Comparison of ENCODE assay signal across 8 cellular contexts in genomic region chr13:52652980-52653303, GRCh38. TPM values are rescaled to one million over a fixed set of nuclear protein-coding genes. Genes with fewer than 3 reads are reported as not detected.
A peak's percentile ranks its signal among the peaks of the same experiment; 100 is the strongest.
DNase-seq lines count a peak whose midpoint lies in the region; ATAC-seq and TF ChIP-seq lines count a peak whose summit lies in the region.

No MANE protein-coding gene starts in this region.

- peaks cover 46% of the 10 kb centered on the region for H3K4me1 ChIP-seq in CD4-positive, alpha-beta memory T cell (ENCODE audit: insufficient read depth, low read length)
- peaks cover 0 to 11% (median 4%) of the 10 kb centered on the region in 4 donors for H3K4me1 ChIP-seq in right lobe of liver

- 0% methylated on average over 11 of the region's 18 CpGs for WGBS in right lobe of liver (ENCODE audit: insufficient coverage, low coverage, low lambda C conversion rate, missing lambda C conversion rate)

- H3K27me3 Mint-ChIP-seq in CD4-positive, alpha-beta memory T cell = no peaks in the 10 kb centered on the region
- H3K27me3 Mint-ChIP-seq in type B pancreatic cell = no peaks in the 10 kb centered on the region

- H3K9me3 ChIP-seq in CD4-positive, alpha-beta memory T cell (ENCODE audit: control insufficient read depth in 1 of 2, low read length in 2 of 2) = no peaks in the 10 kb centered on the region
- H3K9me3 ChIP-seq in right lobe of liver = no peaks in the 10 kb centered on the region

- no peak overlapping the region for H3K4me3 Mint-ChIP-seq in CD4-positive, alpha-beta memory T cell
- H3K4me3 Mint-ChIP-seq in type B pancreatic cell = no peak overlapping the region

- H3K9me3 Mint-ChIP-seq in CD4-positive, alpha-beta memory T cell = peaks cover 0 to 2% (median 0%) of the 10 kb centered on the region in 8 donors
- no peaks in the 10 kb centered on the region for H3K9me3 Mint-ChIP-seq in type B pancreatic cell

- H3K36me3 ChIP-seq in CD4-positive, alpha-beta memory T cell (ENCODE audit: insufficient read depth, low read length) = no peaks in the 10 kb centered on the region
- H3K36me3 ChIP-seq in brain microvascular endothelial cell (replicated peaks) (peaks cover 4% of the 10 kb centered on the region), right lobe of liver (peaks cover 0 to 9% (median 2%) of the 10 kb centered on the region in 4 donors)

- ATAC-seq in GM19463 (IDR thresholded peaks at IDR 0.05; ENCODE audit: unreplicated experiment) (peak; percentile 24), HG03442 (IDR thresholded peaks at IDR 0.05; ENCODE audit: unreplicated experiment) (peak; percentile 27), right lobe of liver (peak; percentile 17 to 34 (median 28))

- no peak for TF ChIP-seq CTCF in brain microvascular endothelial cell (IDR thresholded peaks at IDR 0.05; ENCODE audit: low read depth, low read length, missing control alignments)
- TF ChIP-seq CTCF in right lobe of liver (IDR thresholded peaks at IDR 0.05) = peak in 2 of 4 donors; percentile 11 to 12
- peak; percentile 48 for TF ChIP-seq CTCF in type B pancreatic cell (conservative IDR thresholded peaks at IDR 0.05)

- peak overlapping the region; percentile 61 to 94 for H3K4me3 ChIP-seq in CD4-positive, alpha-beta memory T cell (ENCODE audit: low read length in 2 of 2)
- H3K4me3 ChIP-seq in brain microvascular endothelial cell (ENCODE audit: low read depth, low read length) = peak overlapping the region; percentile 67
- H3K4me3 ChIP-seq in right lobe of liver = peak overlapping the region; percentile 70 to 90 (median 75)

- H3K36me3 Mint-ChIP-seq in CD4-positive, alpha-beta memory T cell = peaks cover 8 to 10% of the 10 kb centered on the region in 2 donors
- H3K36me3 Mint-ChIP-seq in type B pancreatic cell = peaks cover 14% of the 10 kb centered on the region

- H3K27ac ChIP-seq in CD4-positive, alpha-beta memory T cell (ENCODE audit: low read depth, low read length) = peak overlapping the region; percentile 96
- H3K27ac ChIP-seq in brain microvascular endothelial cell (peak overlapping the region; percentile 99), right lobe of liver (peak overlapping the region; percentile 94 to 96 (median 96))

- intact Hi-C loops in CD4-positive, alpha-beta memory T cell (cut with micrococcal nuclease) = loop anchor here (1.0 to 2.0 kb wide), 7 partner anchors 36 to 1200 kb away; partner anchors contain the start of genes ALG11, CKAP2, DHRS12 and INTS6
- intact Hi-C loops in right lobe of liver (cut with DNase I) = no loop called here

- no peaks in the 10 kb centered on the region for H3K27me3 ChIP-seq in CD4-positive, alpha-beta memory T cell (ENCODE audit: insufficient read depth, low read length)
- H3K27me3 ChIP-seq in brain microvascular endothelial cell (replicated peaks) (no peaks in the 10 kb centered on the region), right lobe of liver (no peaks in the 10 kb centered on the region)

- no peak for TF ChIP-seq POLR2A in right lobe of liver (IDR thresholded peaks at IDR 0.05)

- no peak overlapping the region for H3K27ac Mint-ChIP-seq in CD4-positive, alpha-beta memory T cell
- no peak overlapping the region for H3K27ac Mint-ChIP-seq in type B pancreatic cell

- H3K4me1 Mint-ChIP-seq in CD4-positive, alpha-beta memory T cell = peaks cover 8 to 16% (median 13%) of the 10 kb centered on the region in 4 donors
- peaks cover 20% of the 10 kb centered on the region for H3K4me1 Mint-ChIP-seq in type B pancreatic cell (ENCODE audit: unreplicated experiment)

- DNase-seq in CD4-positive, alpha-beta memory T cell = no peak
- DNase-seq in brain microvascular endothelial cell = no peak
- peak in 1 of 3 donors; percentile 57 for DNase-seq in right lobe of liver
- no peak for DNase-seq in type B pancreatic cell (ENCODE audit: extremely low spot score, unreplicated experiment)
- no peak for DNase-seq in SIG-M5 treated with dmso at 0.1 percent for 504 hours (lab: John Stamatoyannopoulos, UW; ENCODE audit: unreplicated experiment)
- no peak for DNase-seq in NCI-H2227 treated with DMSO at 0.1 percent for 48 hours (lab: John Stamatoyannopoulos, UW)

- CTCF ChIA-PET in CD4-positive, alpha-beta memory T cell (lab: Charles Lee; ENCODE audit: partially characterized antibody) = interaction anchor here (0.9 to 3.6 kb wide), 10 partner anchors 9 to 1199 kb away, joined by 3 to 54 read pairs (median 6); partner anchors contain the start of gene VPS36

- POLR2A ChIA-PET in CD4-positive, alpha-beta memory T cell (lab: Charles Lee; ENCODE audit: partially characterized antibody) = interaction anchor here (0.6 to 3.8 kb wide), 17 partner anchors 11 to 1199 kb away, joined by 3 to 158 read pairs (median 5); partner anchors contain the start of genes ALG11, CKAP2, INTS6 and VPS36

- in situ Hi-C loops in brain microvascular endothelial cell (cut with HindIII; ENCODE audit: low pct_ligation_motif_present, low sequenced_read_pairs) = no loop called here

RNA-seq across cellular contexts. Expression of gene SUGT1, which starts 0.3 kb away (rescaled TPM):
- 10 to 100 TPM; 40.4 to 42.5 TPM for total RNA-seq in CD4-positive, alpha-beta memory T cell
- polyA plus RNA-seq in CD4-positive, alpha-beta memory T cell = 10 to 100 TPM; 47.6 to 51.0 TPM
- 10 to 100 TPM; 15.4 to 29.3 (median 23.9) TPM for total RNA-seq in right lobe of liver
- total RNA-seq in type B pancreatic cell (ENCODE audit: low replicate concordance) = 45.9 and 56.8 TPM in 2 replicates

RNA-seq across cellular contexts. Expression of gene HNRNPA1L2, which starts 10.7 kb away (rescaled TPM):
- total RNA-seq in CD4-positive, alpha-beta memory T cell = 10 to 100 TPM; 19.5 to 19.8 TPM
- polyA plus RNA-seq in CD4-positive, alpha-beta memory T cell = 10 to 100 TPM in 1 of 2 donors, 1 to 10 TPM in 1; 3.8 to 10.0 TPM
- total RNA-seq in right lobe of liver = 1 to 10 TPM in 5 of 6 experiments, under 1 TPM in 1; 0.31 to 1.9 (median 1.2) TPM
- total RNA-seq in type B pancreatic cell (ENCODE audit: low replicate concordance) = 4.9 and 11.6 TPM in 2 replicates
